Comparison of ENCODE assay signal across 18 cellular contexts in genomic region chrX:140775211-140775610, GRCh38.
DNase-seq lines count a peak whose midpoint lies in the region; TF ChIP-seq lines count a peak whose summit lies in the region.
"Had no signal": no experiment of that assay in that cellular context is flagged by ENCODE, and none has a peak within 500 bp of the region (broad histone marks: within the 10 kb centered on the region; RNA-seq: fewer than 3 reads in every experiment).

No MANE protein-coding gene starts in this region.

- no peak overlapping the region for H3K4me3 ChIP-seq in fibroblast of the aortic adventitia (ENCODE audit: low read depth, low read length)
- no peak overlapping the region for H3K4me3 ChIP-seq in vagina
- H3K4me3 ChIP-seq: BLaER1 treated with 17β-estradiol and CSF1 and Interleukin-3, amounts not matched to agents 10 nM and 100 nM; GM12878 had no signal

- peak; percentile 31 for DNase-seq in G401 (ENCODE audit: low spot score)
- DNase-seq in cerebellar cortex (ENCODE audit: low spot score): peak; percentile 16
- peak; percentile 53 for DNase-seq in fibroblast of the aortic adventitia (ENCODE audit: low read depth)
- no peak for DNase-seq in head of caudate nucleus
- DNase-seq in stimulated activated CD8-positive, alpha-beta memory T cell treated with anti-CD3 and anti-CD28 coated beads, Interleukin-4, amount 100 ng/mL, for 48 hours: no peak
- no peak for DNase-seq in vagina (ENCODE audit: extremely low spot score in 2 of 2)
- DNase-seq in inferior parietal cortex (ENCODE audit: extremely low spot score): no peak
- DNase-seq: 8988T; AML-193; Caco-2; Calu3; CD4-positive, alpha-beta T cell; CD8-positive, alpha-beta T cell; DMS79 treated with DMSO at 0.1 percent for 48 hours; GDM1 had no signal

- H3K36me3 ChIP-seq in vagina: no peaks in the 10 kb centered on the region
- H3K36me3 ChIP-seq: BLaER1 treated with 17β-estradiol and CSF1 and Interleukin-3, amounts not matched to agents 10 nM and 100 nM had no signal

- TF ChIP-seq POLR2A in vagina (IDR thresholded peaks at IDR 0.05): no peak

- H3K27ac ChIP-seq in vagina: no peak overlapping the region
- H3K27ac ChIP-seq: BLaER1 treated with 17β-estradiol and CSF1 and Interleukin-3, amounts not matched to agents 10 nM and 100 nM; C4-2B had no signal

- no peaks in the 10 kb centered on the region for H3K4me1 ChIP-seq in vagina
- H3K4me1 ChIP-seq: BLaER1 treated with 17β-estradiol and CSF1 and Interleukin-3, amounts not matched to agents 10 nM and 100 nM; Caco-2 had no signal

- in situ Hi-C loops in G401 (cut with HindIII; ENCODE audit: low sequenced_read_pairs): no loop called here

- no peaks in the 10 kb centered on the region for H3K27me3 ChIP-seq in vagina

- no peaks in the 10 kb centered on the region for H3K9me3 ChIP-seq in vagina
- H3K9me3 ChIP-seq: Caco-2 had no signal

- intact Hi-C loops in head of caudate nucleus (cut with DNase I): no loop called here
- intact Hi-C loops in vagina (cut with DNase I): no loop called here

- TF ChIP-seq CTCF in fibroblast of the aortic adventitia (IDR thresholded peaks at IDR 0.05; ENCODE audit: insufficient read depth, low read length): no peak
- no peak for TF ChIP-seq CTCF in vagina (IDR thresholded peaks at IDR 0.05)

Comparison
In these comparisons a context has a peak if more than half of its experiments do, and no peak if none do; other contexts are left out.
1. DNase-seq: peak in G401 (single experiment), cerebellar cortex (single experiment) and fibroblast of the aortic adventitia (single experiment); none in head of caudate nucleus (0 of 42), stimulated activated CD8-positive, alpha-beta memory T cell treated with anti-CD3 and anti-CD28 coated beads, Interleukin-4, amount 100 ng/mL, for 48 hours (single experiment), vagina (0 of 2) and inferior parietal cortex (single experiment).